In genomic region chr20:28602401-28603217, GRCh38 we compare ENCODE assay signal across 7 cellular contexts.
DNase-seq lines count a peak whose midpoint lies in the region; ATAC-seq and TF ChIP-seq lines count a peak whose summit lies in the region.
"Not testable (repeated sequence)": the region's sequence is repeated elsewhere in the genome, so short reads cannot be mapped to it uniquely, and the experiment has no call there.

No MANE protein-coding gene starts in this region.

- peak overlapping the region; percentile 87 to 98 for H3K4me3 Mint-ChIP-seq in effector memory CD8-positive, alpha-beta T cell

- intact Hi-C loops in left colon (cut with DNase I, micrococcal nuclease) = not testable (repeated sequence)

- H2AFZ ChIP-seq in MM.1S (ENCODE audit: low read length) = not testable (repeated sequence)

- H3F3A ChIP-seq in MM.1S (ENCODE audit: insufficient read depth, low read length) = not testable (repeated sequence)

- DNase-seq in MM.1S = peak; percentile 62
- DNase-seq in activated T-cell treated with anti-CD3 and anti-CD28 coated beads for 4 hours = peak; percentile 59
- peak; percentile 75 to 81 (median 81) for DNase-seq in effector memory CD8-positive, alpha-beta T cell
- DNase-seq in left colon = peak; percentile 83
- peak; percentile 71 for DNase-seq in stimulated activated CD4-positive, alpha-beta T cell treated with anti-CD3 and anti-CD28 coated beads, Interleukin-12 subunit alpha, Interleukin-12 subunit beta, amount 100 ng/mL, for 4 hours

- not testable (repeated sequence) for H3K27ac ChIP-seq in MM.1S (ENCODE audit: low read length)

- H3K4me3 ChIP-seq in MM.1S (ENCODE audit: low read length) = not testable (repeated sequence)

- not testable (repeated sequence) for H3K9me3 ChIP-seq in MM.1S (replicated peaks; ENCODE audit: insufficient read depth, low read length)

- H3K27me3 ChIP-seq in MM.1S (replicated peaks; ENCODE audit: insufficient read depth, low read length) = not testable (repeated sequence)

- not testable (repeated sequence) for H3K79me2 ChIP-seq in MM.1S (ENCODE audit: low read length)

- H3K9me3 Mint-ChIP-seq in effector memory CD8-positive, alpha-beta T cell = not testable (repeated sequence)

- not testable (repeated sequence) for TF ChIP-seq CTCF in MM.1S (IDR thresholded peaks at IDR 0.05; ENCODE audit: low read length)

- H3K36me3 ChIP-seq in MM.1S (replicated peaks; ENCODE audit: insufficient read depth, low read length) = not testable (repeated sequence)

- ATAC-seq in GM18508 (IDR thresholded peaks at IDR 0.05; ENCODE audit: insufficient read depth, unreplicated experiment) (peak; percentile 99), HG02678 (IDR thresholded peaks at IDR 0.05; ENCODE audit: unreplicated experiment) (peak; percentile 99), left colon (peak; percentile 100)
- peak; percentile 96 for ATAC-seq in effector memory CD8-positive, alpha-beta T cell (replicated peaks)

- peaks cover 27% of the 10 kb centered on the region for H3K36me3 Mint-ChIP-seq in effector memory CD8-positive, alpha-beta T cell (ENCODE audit: insufficient read depth)

- H3K4me2 ChIP-seq in MM.1S (ENCODE audit: low read depth, low read length) = not testable (repeated sequence)

- H3K4me1 Mint-ChIP-seq in effector memory CD8-positive, alpha-beta T cell (ENCODE audit: low read depth in 2 of 2) = peaks cover 19 to 21% of the 10 kb centered on the region in 2 donors

- H3K27ac Mint-ChIP-seq in effector memory CD8-positive, alpha-beta T cell = peak overlapping the region; percentile 68 to 89

- H3K27me3 Mint-ChIP-seq in effector memory CD8-positive, alpha-beta T cell = not testable (repeated sequence)

- not testable (repeated sequence) for H3K4me1 ChIP-seq in MM.1S (ENCODE audit: low read length)

- not testable (repeated sequence) for H3K9ac ChIP-seq in MM.1S (ENCODE audit: low read length)

- not testable (repeated sequence) for H4K20me1 ChIP-seq in MM.1S (ENCODE audit: insufficient read depth, low read length)

- H3K9me2 ChIP-seq in MM.1S (replicated peaks; ENCODE audit: insufficient read depth, low read length) = not testable (repeated sequence)
